ENCODE assay signal across 18 cellular contexts in the genomic region with DNA sequence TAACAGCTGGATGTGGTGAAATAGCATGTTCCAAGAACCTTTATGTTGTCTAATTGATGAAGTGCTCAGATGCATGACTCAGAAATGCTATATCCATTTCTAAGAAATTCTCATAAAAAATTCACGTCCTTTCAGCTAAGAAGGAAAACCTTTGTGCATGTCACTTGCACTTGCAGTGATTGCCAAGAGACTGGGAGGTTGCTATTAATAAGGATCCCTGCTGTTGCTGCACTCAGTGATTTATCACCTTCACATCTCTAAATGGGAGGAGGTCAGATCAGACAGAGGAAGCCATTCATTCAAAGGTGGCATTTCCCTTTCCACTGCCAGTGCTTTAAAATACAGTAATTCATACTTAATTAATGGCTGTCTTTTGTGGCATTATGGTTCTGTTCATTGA.
DNase-seq lines count a peak whose midpoint lies in the region; ATAC-seq, FAIRE-seq and TF ChIP-seq lines count a peak whose summit lies in the region.
"Had no signal": no experiment of that assay in that cellular context is flagged by ENCODE, and none has a peak within 500 bp of the region (broad histone marks: within the 10 kb centered on the region; RNA-seq: fewer than 3 reads in every experiment).

No MANE protein-coding gene starts in this region.

- no peak for TF ChIP-seq CTCF in endothelial cell of umbilical vein (IDR thresholded peaks at IDR 0.05; ENCODE audit: extremely low read depth in 1 of 2, insufficient read depth in 1 of 2, low read depth in 1 of 2, low read length in 2 of 2)

- POLR2A ChIA-PET in endothelial cell of umbilical vein (lab: Charles Lee) = no interaction called here

- no peak overlapping the region for H3K9ac ChIP-seq in endothelial cell of umbilical vein (replicated peaks; ENCODE audit: extremely low read depth, insufficient read depth, low read length)
- no peak overlapping the region for H3K9ac ChIP-seq in Karpas-422 (ENCODE audit: low read length)

- H3K36me3 ChIP-seq in endothelial cell of umbilical vein (ENCODE audit: control insufficient read depth in 2 of 2, extremely low read depth in 1 of 2, insufficient read depth in 2 of 2, low read length in 2 of 2) (no peaks in the 10 kb centered on the region), Karpas-422 (ENCODE audit: insufficient read depth, low read length) (no peaks in the 10 kb centered on the region)
- H3K36me3 ChIP-seq: stomach had no signal

- no peaks in the 10 kb centered on the region for H3K27me3 ChIP-seq in endothelial cell of umbilical vein (ENCODE audit: control insufficient read depth in 2 of 2, insufficient read depth in 2 of 2, low read length in 2 of 2)
- no peaks in the 10 kb centered on the region for H3K27me3 ChIP-seq in Karpas-422 (ENCODE audit: low read length)
- H3K27me3 ChIP-seq: stomach had no signal

- dilution Hi-C loops in endothelial cell of umbilical vein (cut with MboI; ENCODE audit: extremely low pct_ligation_motif_present, low sequenced_read_pairs) = no loop called here

- no TSS peak for BruUV-seq in endothelial cell of umbilical vein (replicated peaks; lab: Mats Ljungman, UMichigan)

- no peaks in the 10 kb centered on the region for H3K9me3 ChIP-seq in endothelial cell of umbilical vein (replicated peaks; ENCODE audit: control insufficient read depth, insufficient read depth, low read length)
- H3K9me3 ChIP-seq in Karpas-422 (ENCODE audit: low read length) = no peaks in the 10 kb centered on the region
- H3K9me3 ChIP-seq: stomach had no signal

- no peak for ATAC-seq in HG02759 (IDR thresholded peaks at IDR 0.05; ENCODE audit: unreplicated experiment)
- ATAC-seq: activated CD4-positive, CD25-positive, alpha-beta regulatory T cell treated with anti-CD3 and anti-CD28 coated beads, Interleukin-2, amount 50 U/mL, for 24 hours; left lobe of liver; sciatic nerve had no signal

- DNase-seq in A172 (ENCODE audit: low spot score) = peak; percentile 98
- DNase-seq in HT-29 (ENCODE audit: low spot score) = peak; percentile 46
- DNase-seq in NCI-H69 (lab: John Stamatoyannopoulos, UW) = peak; percentile 99
- DNase-seq in endothelial cell of umbilical vein (ENCODE audit: low read depth, low spot score) = peak; percentile 81
- no peak for DNase-seq in hepatic stellate cell (ENCODE audit: low spot score)
- DNase-seq in stimulated activated CD8-positive, alpha-beta memory T cell treated with anti-CD3 and anti-CD28 coated beads, Interleukin-4, amount 100 ng/mL, for 48 hours = no peak
- no peak for DNase-seq in Karpas-422
- DNase-seq: ACHN; amniotic stem cell; CD4-positive, CD25-positive, alpha-beta regulatory T cell; Right ventricle myocardium superior; stimulated activated CD4-positive, alpha-beta T cell treated with anti-CD3 and anti-CD28 coated beads, Interleukin-1b, Interleukin-23, amount 100 ng/mL, for 48 hours; stomach had no signal

- H3K27ac ChIP-seq in endothelial cell of umbilical vein (ENCODE audit: insufficient read depth, low read depth, low read length) (no peak overlapping the region), Karpas-422 (ENCODE audit: low read length) (no peak overlapping the region)
- H3K27ac ChIP-seq: stomach had no signal

- no peak overlapping the region for H3K4me2 ChIP-seq in endothelial cell of umbilical vein (ENCODE audit: insufficient read depth, low read length)
- no peak overlapping the region for H3K4me2 ChIP-seq in Karpas-422 (ENCODE audit: low read depth, low read length, poor library complexity, severe bottlenecking)

- no peak for TF ChIP-seq POLR2A in endothelial cell of umbilical vein (IDR thresholded peaks at IDR 0.05; ENCODE audit: low read depth, low read length)

- no peaks in the 10 kb centered on the region for H4K20me1 ChIP-seq in endothelial cell of umbilical vein (replicated peaks; ENCODE audit: control insufficient read depth, extremely low read depth, insufficient read depth, low read length)
- H4K20me1 ChIP-seq in Karpas-422 (ENCODE audit: insufficient read depth, low read depth, low read length) = no peaks in the 10 kb centered on the region

- intact Hi-C loops in endothelial cell of umbilical vein (cut with micrococcal nuclease) = no loop called here

- CTCF ChIA-PET in endothelial cell of umbilical vein (lab: Charles Lee) = interaction anchor here (1.0 kb wide), 1 partner anchor 36 kb away, joined by 3 read pairs; no protein-coding TSS in a partner anchor

- H2AFZ ChIP-seq in endothelial cell of umbilical vein (ENCODE audit: low read depth, low read length) (no peak overlapping the region), Karpas-422 (ENCODE audit: low read length) (no peak overlapping the region)

- no peaks in the 10 kb centered on the region for H3K9me2 ChIP-seq in Karpas-422 (replicated peaks; ENCODE audit: insufficient read depth, low read length)

- peak; percentile 47 for FAIRE-seq in endothelial cell of umbilical vein (lab: Jason Lieb, UNC)
- FAIRE-seq: GM19239 had no signal

- no peaks in the 10 kb centered on the region for H3K79me2 ChIP-seq in endothelial cell of umbilical vein (ENCODE audit: control insufficient read depth, insufficient read depth, low read length)
- H3K79me2 ChIP-seq in Karpas-422 (ENCODE audit: low read length) = no peaks in the 10 kb centered on the region

- no peaks in the 10 kb centered on the region for H3K4me1 ChIP-seq in endothelial cell of umbilical vein (ENCODE audit: control insufficient read depth, extremely low read depth, insufficient read depth, low read length)
- no peaks in the 10 kb centered on the region for H3K4me1 ChIP-seq in Karpas-422 (ENCODE audit: low read length)
- H3K4me1 ChIP-seq: stomach had no signal

- H3K9me1 ChIP-seq in endothelial cell of umbilical vein (replicated peaks; ENCODE audit: control insufficient read depth, extremely low read depth, insufficient read depth, low read length) = peaks cover 2% of the 10 kb centered on the region

- H3K4me3 ChIP-seq in endothelial cell of umbilical vein (replicated peaks in 1 of 3; ENCODE audit: insufficient read depth in 1 of 3, low read depth in 1 of 3, low read length in 3 of 3) = no peak overlapping the region
- no peak overlapping the region for H3K4me3 ChIP-seq in Karpas-422 (ENCODE audit: low read length)
- H3K4me3 ChIP-seq: stomach had no signal

TF ChIP-seq in endothelial cell of umbilical vein, 7 proteins besides CTCF, POLR2A, EP300 and RAD21:
- TF ChIP-seq JUN (IDR thresholded peaks at IDR 0.05; ENCODE audit: borderline replicate concordance, insufficient read depth, insufficient read length, low read depth) (no peak), MYC (IDR thresholded peaks at IDR 0.05; ENCODE audit: low read depth, low read length) (no peak), EZH2 (IDR thresholded peaks at IDR 0.05; ENCODE audit: borderline replicate concordance, low read depth, low read length, severe bottlenecking) (no peak), GATA2 (IDR thresholded peaks at IDR 0.05; ENCODE audit: insufficient read depth, insufficient read length, low read depth, low read length) (no peak), FOS (IDR thresholded peaks at IDR 0.05; ENCODE audit: borderline replicate concordance, insufficient read depth, low read length) (no peak)
- TF ChIP-seq, protein P1, sequence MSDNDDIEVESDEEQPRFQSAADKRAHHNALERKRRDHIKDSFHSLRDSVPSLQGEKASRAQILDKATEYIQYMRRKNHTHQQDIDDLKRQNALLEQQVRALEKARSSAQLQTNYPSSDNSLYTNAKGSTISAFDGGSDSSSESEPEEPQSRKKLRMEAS (IDR thresholded peaks at IDR 0.05; ENCODE audit: insufficient read depth, insufficient read length) = no peak
TF ChIP-seq in endothelial cell of umbilical vein: peak in this region for 0.

Comparison
In these comparisons a context has a peak if more than half of its experiments do, and no peak if none do; other contexts are left out.
1. DNase-seq: peak in A172 (single experiment), HT-29 (single experiment), NCI-H69 (single experiment) and endothelial cell of umbilical vein (single experiment); none in hepatic stellate cell (single experiment), stimulated activated CD8-positive, alpha-beta memory T cell treated with anti-CD3 and anti-CD28 coated beads, Interleukin-4, amount 100 ng/mL, for 48 hours (single experiment) and Karpas-422 (single experiment).